Comparison of ENCODE assay signal across 18 cellular contexts in the genomic region with DNA sequence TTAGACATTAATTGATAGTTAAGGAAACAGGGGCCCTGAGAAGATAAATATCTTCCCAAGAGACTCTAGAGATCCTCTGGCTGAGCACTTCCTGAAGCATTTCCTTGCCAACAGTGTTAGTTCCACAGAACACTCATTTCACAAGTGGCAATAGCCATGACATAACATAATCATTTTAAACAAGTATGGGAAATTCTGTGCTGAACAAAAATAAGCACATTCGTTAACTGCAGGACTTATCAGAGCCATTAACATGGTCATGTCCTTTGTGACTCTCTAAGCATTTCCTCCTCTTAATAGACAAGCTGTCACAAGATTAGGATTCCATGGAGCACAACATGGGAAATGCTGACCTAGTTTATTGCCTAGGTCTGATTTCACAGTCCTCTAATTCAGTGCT.
DNase-seq lines count a peak whose midpoint lies in the region; ATAC-seq and TF ChIP-seq lines count a peak whose summit lies in the region.
"Had no signal": no experiment of that assay in that cellular context is flagged by ENCODE, and none has a peak within 500 bp of the region (broad histone marks: within the 10 kb centered on the region; RNA-seq: fewer than 3 reads in every experiment).

No MANE protein-coding gene starts in this region.

- H3K4me1 ChIP-seq in BLaER1 treated with 17β-estradiol and CSF1 and Interleukin-3, amounts not matched to agents 10 nM and 100 nM = peaks cover 25 to 83% (median 29%) of the 10 kb centered on the region in 10 experiments
- H3K4me1 ChIP-seq in PC-3 (ENCODE audit: insufficient read depth, low read length) (peaks cover 42% of the 10 kb centered on the region), fibroblast of lung (ENCODE audit: control insufficient read depth, extremely low read depth, insufficient read depth, low read length) (peaks cover 14% of the 10 kb centered on the region), osteoblast (ENCODE audit: insufficient read depth, low read length) (peaks cover 35% of the 10 kb centered on the region)

- peaks cover 3% of the 10 kb centered on the region for H3K27me3 Mint-ChIP-seq in type B pancreatic cell

- no peak overlapping the region for H2AFZ ChIP-seq in PC-3 (ENCODE audit: low read length)
- H2AFZ ChIP-seq in fibroblast of lung (ENCODE audit: low read length) = no peak overlapping the region
- no peak overlapping the region for H2AFZ ChIP-seq in osteoblast (ENCODE audit: low read length)

- H3K36me3 ChIP-seq in BLaER1 treated with 17β-estradiol and CSF1 and Interleukin-3, amounts not matched to agents 10 nM and 100 nM = no peaks in the 10 kb centered on the region
- H3K36me3 ChIP-seq in PC-3 (ENCODE audit: low read depth, low read length) = no peaks in the 10 kb centered on the region
- no peaks in the 10 kb centered on the region for H3K36me3 ChIP-seq in fibroblast of lung (ENCODE audit: control insufficient read depth, insufficient read depth, low read length)
- no peaks in the 10 kb centered on the region for H3K36me3 ChIP-seq in osteoblast (ENCODE audit: insufficient read depth, low read length)
- H3K36me3 ChIP-seq: gastrocnemius medialis had no signal

- DNase-seq in PC-3 (no peak), fibroblast of lung (ENCODE audit: low read depth in 2 of 2) (peak in 1 of 2 donors; percentile 19), osteoblast (ENCODE audit: insufficient read length, low spot score, missing footprints) (no peak), type B pancreatic cell (ENCODE audit: extremely low spot score, unreplicated experiment) (no peak), activated T-cell treated with anti-CD3 and anti-CD28 coated beads for 4 hours (no peak)
- DNase-seq in activated CD4-positive, CD25-positive, alpha-beta regulatory T cell (lab: John Stamatoyannopoulos, UW) = no peak
- DNase-seq: activated CD4-positive, alpha-beta T cell treated with anti-CD3 and anti-CD28 coated beads for 4 hours; activated naive CD4-positive, alpha-beta T cell treated with anti-CD3 and anti-CD28 coated beads, Interleukin-2, amount 50 U/mL, for 16 hours; DMS79 treated with DMSO at 0.1 percent for 48 hours; endodermal cell; midbrain; NCI-H1436; occipital lobe; SHP77; stimulated activated naive CD8-positive, alpha-beta T cell treated with anti-CD3 and anti-CD28 coated beads, Interleukin-15, Interleukin-2, amounts not matched to agents 100 U/mL and 50 U/mL, for 24 hours had no signal

- H3K9ac ChIP-seq in BLaER1 treated with 17β-estradiol and CSF1 and Interleukin-3, amounts not matched to agents 10 nM and 100 nM = peak overlapping the region in 1 of 11 experiments; percentile 4; a peak in 1 of 22 replicates
- H3K9ac ChIP-seq in PC-3 (ENCODE audit: low read length) (no peak overlapping the region), fibroblast of lung (ENCODE audit: insufficient read depth, low read length) (no peak overlapping the region)

- ATAC-seq in PC-3 (no peak), GM21825 (IDR thresholded peaks at IDR 0.05; ENCODE audit: unreplicated experiment) (no peak)
- ATAC-seq: stimulated activated naive CD8-positive, alpha-beta T cell treated with anti-CD3 and anti-CD28 coated beads, Interleukin-15, Interleukin-2, amounts not matched to agents 100 U/mL and 50 U/mL, for 24 hours had no signal

- CTCF ChIA-PET in PC-3 (lab: Charles Lee) = no interaction called here

- BruUV-seq in PC-3 (replicated peaks; lab: Mats Ljungman, UMichigan) = no TSS peak

- no peaks in the 10 kb centered on the region for H3K9me3 ChIP-seq in BLaER1 treated with 17β-estradiol and CSF1 and Interleukin-3, amounts not matched to agents 10 nM and 100 nM (replicated peaks in 1 of 11)
- H3K9me3 ChIP-seq in PC-3 (ENCODE audit: low read length) = no peaks in the 10 kb centered on the region
- no peaks in the 10 kb centered on the region for H3K9me3 ChIP-seq in fibroblast of lung (ENCODE audit: control insufficient read depth, insufficient read depth, low read depth, low read length)
- H3K9me3 ChIP-seq in osteoblast (ENCODE audit: low read depth, low read length) = no peaks in the 10 kb centered on the region
- H3K9me3 ChIP-seq: gastrocnemius medialis had no signal

- TF ChIP-seq CTCF in PC-3 (conservative IDR thresholded peaks at IDR 0.05; ENCODE audit: low read depth, low read length) (no peak), fibroblast of lung (conservative IDR thresholded peaks at IDR 0.05 in 1 of 2, IDR thresholded peaks at IDR 0.05 in 1 of 2; ENCODE audit: low read depth in 1 of 2, low read length in 2 of 2) (no peak), osteoblast (IDR thresholded peaks at IDR 0.05; ENCODE audit: extremely low read depth, low read depth, low read length) (no peak), type B pancreatic cell (conservative IDR thresholded peaks at IDR 0.05) (no peak)

- H3F3A ChIP-seq in PC-3 (ENCODE audit: low read length, unreplicated experiment) = no peaks in the 10 kb centered on the region

- peak overlapping the region; percentile 50 to 81 (median 64) for H3K4me2 ChIP-seq in BLaER1 treated with 17β-estradiol and CSF1 and Interleukin-3, amounts not matched to agents 10 nM and 100 nM
- H3K4me2 ChIP-seq in PC-3 (ENCODE audit: low read length) (peak overlapping the region; percentile 43), fibroblast of lung (ENCODE audit: extremely low read depth, insufficient read depth, low read length) (peak overlapping the region; percentile 27), osteoblast (ENCODE audit: insufficient read depth, low read length) (peak overlapping the region; percentile 54)

- no peak overlapping the region for H3K4me3 Mint-ChIP-seq in type B pancreatic cell
- H3K4me3 Mint-ChIP-seq: endodermal cell had no signal

- POLR2A ChIA-PET in PC-3 (lab: Charles Lee; ENCODE audit: unreplicated experiment) = no interaction called here

- no peaks in the 10 kb centered on the region for H3K9me2 ChIP-seq in PC-3 (replicated peaks; ENCODE audit: low read length)

- H3K4me3 ChIP-seq in BLaER1 treated with 17β-estradiol and CSF1 and Interleukin-3, amounts not matched to agents 10 nM and 100 nM = peak overlapping the region in 1 of 10 experiments; percentile 1; a peak in 1 of 20 replicates
- no peak overlapping the region for H3K4me3 ChIP-seq in PC-3 (ENCODE audit: low read length)
- no peak overlapping the region for H3K4me3 ChIP-seq in fibroblast of lung (replicated peaks in 1 of 4; ENCODE audit: control extremely low read depth in 1 of 4, insufficient read depth in 1 of 4, low read depth in 3 of 4, low read length in 4 of 4)
- H3K4me3 ChIP-seq in osteoblast (ENCODE audit: insufficient read depth, low read length) = peak overlapping the region; percentile 3
- H3K4me3 ChIP-seq: gastrocnemius medialis had no signal

- H3K79me2 ChIP-seq in PC-3 (ENCODE audit: low read length) (no peaks in the 10 kb centered on the region), fibroblast of lung (ENCODE audit: control insufficient read depth, insufficient read depth, low read length) (no peaks in the 10 kb centered on the region), osteoblast (ENCODE audit: insufficient read depth, low read length) (no peaks in the 10 kb centered on the region)

- no peak overlapping the region for H3K27ac Mint-ChIP-seq in type B pancreatic cell
- H3K27ac Mint-ChIP-seq: endodermal cell had no signal

- no peaks in the 10 kb centered on the region for H4K20me1 ChIP-seq in BLaER1 treated with 17β-estradiol and CSF1 and Interleukin-3, amounts not matched to agents 10 nM and 100 nM
- H4K20me1 ChIP-seq in PC-3 (ENCODE audit: low read length) (no peaks in the 10 kb centered on the region), fibroblast of lung (ENCODE audit: control insufficient read depth, extremely low read depth, insufficient read depth, low read length) (no peaks in the 10 kb centered on the region), osteoblast (ENCODE audit: insufficient read depth, low read length) (no peaks in the 10 kb centered on the region)

- H3K27me3 ChIP-seq in BLaER1 treated with 17β-estradiol and CSF1 and Interleukin-3, amounts not matched to agents 10 nM and 100 nM = no peaks in the 10 kb centered on the region
- no peaks in the 10 kb centered on the region for H3K27me3 ChIP-seq in PC-3 (ENCODE audit: low read length)
- H3K27me3 ChIP-seq in fibroblast of lung (ENCODE audit: control insufficient read depth, insufficient read depth, low read length) = no peaks in the 10 kb centered on the region
- no peaks in the 10 kb centered on the region for H3K27me3 ChIP-seq in osteoblast (ENCODE audit: insufficient read depth, low read length)
- H3K27me3 ChIP-seq: gastrocnemius medialis had no signal

- peaks cover 4% of the 10 kb centered on the region for H3K9me3 Mint-ChIP-seq in type B pancreatic cell
- H3K9me3 Mint-ChIP-seq: endodermal cell had no signal

- H3K36me3 Mint-ChIP-seq in type B pancreatic cell = peaks cover 3% of the 10 kb centered on the region

- H3K27ac ChIP-seq in BLaER1 treated with 17β-estradiol and CSF1 and Interleukin-3, amounts not matched to agents 10 nM and 100 nM = peak overlapping the region in 4 of 11 experiments; percentile 5 to 47 (median 30); a peak in 4 of 22 replicates
- H3K27ac ChIP-seq in PC-3 (ENCODE audit: low read length) (peak overlapping the region; percentile 58), fibroblast of lung (ENCODE audit: insufficient read depth, low read length) (peak overlapping the region; percentile 76), osteoblast (ENCODE audit: low read depth, low read length) (peak overlapping the region; percentile 75)

- H3K4me1 Mint-ChIP-seq in type B pancreatic cell (ENCODE audit: unreplicated experiment) = peaks cover 36% of the 10 kb centered on the region

- intact Hi-C loops in PC-3 (cut with micrococcal nuclease) = loop anchor here (5.0 to 10.0 kb wide), 2 partner anchors 40 to 178 kb away; no protein-coding TSS in a partner anchor
